14 cellular contexts compared by ENCODE assay signal in the genomic region with DNA sequence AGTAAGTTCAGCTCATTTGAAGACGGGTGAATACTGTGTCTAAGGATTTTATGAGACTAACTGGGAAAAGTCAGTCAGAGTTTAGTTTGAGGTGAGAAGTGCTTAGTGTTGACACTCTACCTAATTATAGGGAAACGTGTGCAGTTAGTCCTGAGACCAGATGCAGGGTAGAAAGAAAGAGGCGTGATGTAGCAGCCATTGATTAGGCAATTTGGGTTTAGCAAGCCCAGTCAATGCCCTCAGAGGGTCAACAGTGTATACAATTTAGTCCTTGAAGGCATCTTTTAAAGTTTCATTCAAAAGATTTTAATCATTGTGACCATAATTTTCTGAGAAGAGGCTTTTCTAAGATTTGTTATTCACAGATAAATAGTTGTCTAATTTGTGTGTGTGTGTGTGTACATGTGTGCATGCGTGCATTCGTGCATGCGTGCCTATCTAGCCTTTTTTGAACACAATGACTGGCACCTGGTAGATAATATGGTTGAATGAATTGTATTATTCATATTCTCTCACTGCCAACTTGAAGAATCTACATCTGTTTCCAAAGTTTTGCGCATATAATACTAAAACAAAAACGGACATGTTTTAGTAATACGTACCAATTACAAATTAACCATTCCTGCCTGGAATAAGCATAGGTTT.
DNase-seq lines count a peak whose midpoint lies in the region; ATAC-seq and TF ChIP-seq lines count a peak whose summit lies in the region.
"Had no signal": no experiment of that assay in that cellular context is flagged by ENCODE, and none has a peak within 500 bp of the region (broad histone marks: within the 10 kb centered on the region; RNA-seq: fewer than 3 reads in every experiment).

No MANE protein-coding gene starts in this region.

- H3K36me3 Mint-ChIP-seq in activated T-helper 1 cell treated with anti-CD3 and anti-CD28 coated beads, Interleukin-12 subunit alpha, Interleukin-12 subunit beta, Interleukin-2, Interleukin-4 antibody, amounts not matched to agents 30 ng/mL and 10 ng/mL and 1 ng/mL, durations not matched to agents 14 hours and 24 hours and 36 hours (ENCODE audit: low read depth) = peaks cover 6% of the 10 kb centered on the region
- no peaks in the 10 kb centered on the region for H3K36me3 Mint-ChIP-seq in natural killer cell treated with Interleukin-12 subunit alpha and Interleukin-12 subunit beta and Interleukin-15 and Interleukin-18, amount 100 ng/mL, for 72 hours

- no peaks in the 10 kb centered on the region for H4K20me1 ChIP-seq in Loucy (ENCODE audit: insufficient read depth, low read length, poor library complexity, severe bottlenecking)

- H3K4me1 Mint-ChIP-seq in activated T-helper 1 cell treated with anti-CD3 and anti-CD28 coated beads, Interleukin-12 subunit alpha, Interleukin-12 subunit beta, Interleukin-2, Interleukin-4 antibody, amounts not matched to agents 30 ng/mL and 10 ng/mL and 1 ng/mL, durations not matched to agents 14 hours and 24 hours and 36 hours (ENCODE audit: low read depth) = peaks cover 75% of the 10 kb centered on the region
- H3K4me1 Mint-ChIP-seq in natural killer cell treated with Interleukin-12 subunit alpha and Interleukin-12 subunit beta and Interleukin-15 and Interleukin-18, amount 100 ng/mL, for 72 hours (ENCODE audit: low read depth in 2 of 2) = peaks cover 32 to 33% of the 10 kb centered on the region in 2 donors

- H3K9me3 ChIP-seq in Loucy (ENCODE audit: insufficient read depth, low read depth, low read length) (no peaks in the 10 kb centered on the region), BE2C (no peaks in the 10 kb centered on the region; the same call in 1 of the 2 replicates)
- H3K9me3 ChIP-seq: A549, thoracic aorta had no signal

- H2AFZ ChIP-seq in Loucy (ENCODE audit: low read length) = no peak overlapping the region

- peak overlapping the region; percentile 85 for H3K4me3 ChIP-seq in Loucy (ENCODE audit: low read length, poor library complexity, severe bottlenecking)
- H3K4me3 ChIP-seq in BE2C (ENCODE audit: low read depth, low read length) = no peak overlapping the region
- H3K4me3 ChIP-seq: lung had no signal

- H3K9me3 Mint-ChIP-seq in activated T-helper 1 cell treated with anti-CD3 and anti-CD28 coated beads, Interleukin-12 subunit alpha, Interleukin-12 subunit beta, Interleukin-2, Interleukin-4 antibody, amounts not matched to agents 30 ng/mL and 10 ng/mL and 1 ng/mL, durations not matched to agents 14 hours and 24 hours and 36 hours = peaks cover 16% of the 10 kb centered on the region
- H3K9me3 Mint-ChIP-seq in natural killer cell treated with Interleukin-12 subunit alpha and Interleukin-12 subunit beta and Interleukin-15 and Interleukin-18, amount 100 ng/mL, for 72 hours = no peaks in the 10 kb centered on the region

- no peaks in the 10 kb centered on the region; the same call in 1 of the 2 replicates for H3F3A ChIP-seq in Loucy (ENCODE audit: low read depth)

- H3K79me2 ChIP-seq in Loucy (ENCODE audit: insufficient read depth, low read length) = peaks cover 26% of the 10 kb centered on the region

- H3K27ac Mint-ChIP-seq in activated T-helper 1 cell treated with anti-CD3 and anti-CD28 coated beads, Interleukin-12 subunit alpha, Interleukin-12 subunit beta, Interleukin-2, Interleukin-4 antibody, amounts not matched to agents 30 ng/mL and 10 ng/mL and 1 ng/mL, durations not matched to agents 14 hours and 24 hours and 36 hours = peak overlapping the region; percentile 87
- H3K27ac Mint-ChIP-seq in natural killer cell treated with Interleukin-12 subunit alpha and Interleukin-12 subunit beta and Interleukin-15 and Interleukin-18, amount 100 ng/mL, for 72 hours = peak overlapping the region; percentile 75 to 85

- DNase-seq in SKM-1 treated with dmso at 0.1 percent for 144 hours (lab: John Stamatoyannopoulos, UW; ENCODE audit: unreplicated experiment) (peak; percentile 19), SKM-1 (lab: John Stamatoyannopoulos, UW; ENCODE audit: unreplicated experiment) (no peak), NCI-H1694 treated with DMSO at 0.1 percent for 48 hours (lab: John Stamatoyannopoulos, UW) (no peak), DMS 273 (lab: John Stamatoyannopoulos, UW; ENCODE audit: unreplicated experiment) (no peak), BE2C (no peak)
- no peak for DNase-seq in activated T-helper 1 cell treated with anti-CD3 and anti-CD28 coated beads, Interleukin-12 subunit alpha, Interleukin-12 subunit beta, Interleukin-2, Interleukin-4 antibody, amounts not matched to agents 30 ng/mL and 10 ng/mL and 1 ng/mL, durations not matched to agents 14 hours and 24 hours and 36 hours (ENCODE audit: low spot score)
- no peak for DNase-seq in natural killer cell treated with Interleukin-12 subunit alpha and Interleukin-12 subunit beta and Interleukin-15 and Interleukin-18, amount 100 ng/mL, for 72 hours (ENCODE audit: low spot score)
- DNase-seq: DMS153, NCI-H1092 treated with DMSO at 0.1 percent for 48 hours, T1000 had no signal

- peak overlapping the region; percentile 88 for H3K4me2 ChIP-seq in Loucy (ENCODE audit: low read depth, low read length, poor library complexity, severe bottlenecking)

- ATAC-seq in natural killer cell treated with Interleukin-12 subunit alpha and Interleukin-12 subunit beta and Interleukin-15 and Interleukin-18, amount 100 ng/mL, for 72 hours = no peak

- TF ChIP-seq CTCF in Loucy (conservative IDR thresholded peaks at IDR 0.05; ENCODE audit: low read length) (no peak), BE2C (IDR thresholded peaks at IDR 0.05; ENCODE audit: low read depth, low read length) (no peak)

- intact Hi-C loops in activated T-helper 1 cell treated with anti-CD3 and anti-CD28 coated beads, Interleukin-12 subunit alpha, Interleukin-12 subunit beta, Interleukin-2, Interleukin-4 antibody, amounts not matched to agents 30 ng/mL and 10 ng/mL and 1 ng/mL, durations not matched to agents 14 hours and 24 hours and 36 hours (cut with micrococcal nuclease) = loop anchor here (2.0 kb wide), 2 partner anchors 15 to 59 kb away; no protein-coding TSS in a partner anchor

- H3K27me3 Mint-ChIP-seq in activated T-helper 1 cell treated with anti-CD3 and anti-CD28 coated beads, Interleukin-12 subunit alpha, Interleukin-12 subunit beta, Interleukin-2, Interleukin-4 antibody, amounts not matched to agents 30 ng/mL and 10 ng/mL and 1 ng/mL, durations not matched to agents 14 hours and 24 hours and 36 hours (ENCODE audit: insufficient read depth) = no peaks in the 10 kb centered on the region
- no peaks in the 10 kb centered on the region for H3K27me3 Mint-ChIP-seq in natural killer cell treated with Interleukin-12 subunit alpha and Interleukin-12 subunit beta and Interleukin-15 and Interleukin-18, amount 100 ng/mL, for 72 hours

- peak overlapping the region; percentile 96 for H3K4me3 Mint-ChIP-seq in activated T-helper 1 cell treated with anti-CD3 and anti-CD28 coated beads, Interleukin-12 subunit alpha, Interleukin-12 subunit beta, Interleukin-2, Interleukin-4 antibody, amounts not matched to agents 30 ng/mL and 10 ng/mL and 1 ng/mL, durations not matched to agents 14 hours and 24 hours and 36 hours
- peak overlapping the region; percentile 88 for H3K4me3 Mint-ChIP-seq in natural killer cell treated with Interleukin-12 subunit alpha and Interleukin-12 subunit beta and Interleukin-15 and Interleukin-18, amount 100 ng/mL, for 72 hours

- H3K36me3 ChIP-seq in Loucy (ENCODE audit: insufficient read depth, low read length) = no peaks in the 10 kb centered on the region
- H3K36me3 ChIP-seq in BE2C = no peaks in the 10 kb centered on the region
- H3K36me3 ChIP-seq: thoracic aorta had no signal

- H3K9me2 ChIP-seq in Loucy (replicated peaks; ENCODE audit: low read depth, low read length) = no peaks in the 10 kb centered on the region

- H3K9ac ChIP-seq in Loucy (ENCODE audit: low read depth, low read length, poor library complexity, severe bottlenecking) = peak overlapping the region; percentile 94

- H3K4me1 ChIP-seq in Loucy (ENCODE audit: insufficient read depth, low read length, poor library complexity, severe bottlenecking) = peaks cover 55% of the 10 kb centered on the region
- H3K4me1 ChIP-seq in BE2C = no peaks in the 10 kb centered on the region

- no peaks in the 10 kb centered on the region for H3K27me3 ChIP-seq in Loucy (ENCODE audit: insufficient read depth, low read length, poor library complexity, severe bottlenecking)
- peaks cover 17% of the 10 kb centered on the region for H3K27me3 ChIP-seq in BE2C
